25 cellular contexts compared by ENCODE assay signal in the genomic region with DNA sequence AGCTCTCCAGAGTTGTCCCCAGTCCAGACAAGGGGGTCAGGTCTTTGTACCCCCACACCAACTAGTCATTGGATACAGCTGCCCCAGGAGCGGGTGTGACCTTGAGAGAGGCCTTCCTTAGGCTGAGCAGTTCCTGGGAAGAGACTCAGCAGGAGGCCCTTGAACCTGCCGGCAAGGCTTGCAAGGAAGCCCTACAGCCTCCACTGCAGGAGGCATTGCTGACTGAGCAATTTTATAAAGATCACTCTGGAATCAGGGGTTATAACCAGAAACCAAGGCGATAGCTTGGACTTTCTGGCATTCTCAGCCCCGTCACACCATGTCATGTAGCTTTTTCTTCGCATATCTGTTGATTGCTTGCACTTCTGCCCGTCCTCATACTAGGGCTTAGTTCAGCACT.
"Had no signal": no experiment of that assay in that cellular context is flagged by ENCODE, and none has a peak within 500 bp of the region (broad histone marks: within the 10 kb centered on the region; RNA-seq: fewer than 3 reads in every experiment).

No MANE protein-coding gene starts in this region.

- DNase-seq: activated CD4-positive, alpha-beta memory T cell treated with anti-CD3 and anti-CD28 coated beads for 36 hours; activated CD4-positive, alpha-beta T cell treated with anti-CD3 and anti-CD28 coated beads, Interleukin-2, amount 10 ng/mL, durations not matched to agents 24 days and 14 days; activated CD4-positive, CD25-positive, alpha-beta regulatory T cell treated with anti-CD3 and anti-CD28 coated beads, Interleukin-2, amount 50 U/mL, for 72 hours; activated CD8-positive, alpha-beta memory T cell treated with anti-CD3 and anti-CD28 coated beads, Interleukin-2, amount 50 U/mL, for 4 hours; activated gamma-delta T cell; activated naive CD4-positive, alpha-beta T cell treated with anti-CD3 and anti-CD28 coated beads, Interleukin-2, amount 10 ng/mL, durations not matched to agents 7 days and 5 days; activated T-cell treated with anti-CD3 and anti-CD28 coated beads, Interleukin-2, amount 50 U/mL, for 1 hour; amygdala; cerebellar nuclear complex; colonic mucosa; effector CD8-positive, alpha-beta T cell; hippocampal formation; left cardiac atrium; left ventricle myocardium superior; stimulated activated CD4-positive, alpha-beta T cell treated with anti-CD3 and anti-CD28 coated beads, Interleukin-12 subunit alpha, Interleukin-12 subunit beta, amount 100 ng/mL, for 4 hours; stimulated activated CD4-positive, alpha-beta T cell treated with anti-CD3 and anti-CD28 coated beads, Interleukin-4, amount 100 ng/mL, for 1 hour; stimulated activated naive CD8-positive, alpha-beta T cell treated with anti-CD3 and anti-CD28 coated beads, Interleukin-15, Interleukin-2, amounts not matched to agents 100 U/mL and 50 U/mL, for 24 hours; testis; transverse colon had no signal

- H3K36me3 ChIP-seq: colonic mucosa, gastroesophageal sphincter, neutrophil, transverse colon had no signal

- H3K4me3 ChIP-seq: colonic mucosa, gastroesophageal sphincter, skin epidermis, testis, transverse colon had no signal

- H3K4me1 ChIP-seq: colonic mucosa, gastroesophageal sphincter, testis had no signal

- H3K4me3 Mint-ChIP-seq: activated CD4-positive, alpha-beta memory T cell treated with anti-CD3 and anti-CD28 coated beads for 36 hours; activated CD4-positive, alpha-beta T cell treated with anti-CD3 and anti-CD28 coated beads, Interleukin-2, amount 10 ng/mL, durations not matched to agents 24 days and 14 days; activated naive CD4-positive, alpha-beta T cell treated with anti-CD3 and anti-CD28 coated beads, Interleukin-2, amount 10 ng/mL, durations not matched to agents 7 days and 5 days; nephron had no signal

- H3K27ac Mint-ChIP-seq: activated CD4-positive, alpha-beta memory T cell treated with anti-CD3 and anti-CD28 coated beads for 36 hours; activated CD4-positive, alpha-beta T cell treated with anti-CD3 and anti-CD28 coated beads, Interleukin-2, amount 10 ng/mL, durations not matched to agents 24 days and 14 days; activated naive CD4-positive, alpha-beta T cell treated with anti-CD3 and anti-CD28 coated beads, Interleukin-2, amount 10 ng/mL, durations not matched to agents 7 days and 5 days; nephron; progenitor cell of endocrine pancreas had no signal

- H3K9me3 ChIP-seq: colonic mucosa, neutrophil, testis, transverse colon had no signal

- H3K27me3 Mint-ChIP-seq: activated CD4-positive, alpha-beta memory T cell treated with anti-CD3 and anti-CD28 coated beads for 36 hours; activated CD4-positive, alpha-beta T cell treated with anti-CD3 and anti-CD28 coated beads, Interleukin-2, amount 10 ng/mL, durations not matched to agents 24 days and 14 days had no signal

- H3K27me3 ChIP-seq: colonic mucosa, gastroesophageal sphincter, neutrophil, testis, transverse colon had no signal

- ATAC-seq: gastroesophageal sphincter; left cardiac atrium; left ventricle myocardium superior; sciatic nerve; stimulated activated naive CD8-positive, alpha-beta T cell treated with anti-CD3 and anti-CD28 coated beads, Interleukin-15, Interleukin-2, amounts not matched to agents 100 U/mL and 50 U/mL, for 24 hours had no signal

- H3K9me3 Mint-ChIP-seq: nephron had no signal

- H3K27ac ChIP-seq: colonic mucosa, gastroesophageal sphincter, neutrophil, testis, transverse colon had no signal
